In genomic region chr11:72741849-72742521, GRCh38 we compare ENCODE assay signal across 1 cellular context.
TF ChIP-seq lines count a peak whose summit lies in the region.

No MANE protein-coding gene starts in this region.

TF ChIP-seq in HepG2, 621 proteins besides CTCF, POLR2A, EP300 and RAD21:
- TF ChIP-seq MED13 (CRISPR knock-in tag; IDR thresholded peaks at IDR 0.05) (no peak), HOXA7 (CRISPR knock-in tag; IDR thresholded peaks at IDR 0.05) (no peak), CEBPB (IDR thresholded peaks at IDR 0.05; ENCODE audit: borderline replicate concordance, low read depth, low read length) (peak; percentile 67), FOXA1 (IDR thresholded peaks at IDR 0.05) (no peak), FOXA1 (CRISPR knock-in tag; IDR thresholded peaks at IDR 0.05) (peak; percentile 42; the same call in 1 of the 2 replicates), FOXA3 (CRISPR knock-in tag; IDR thresholded peaks at IDR 0.05) (0 out of 2 replicates have a peak, but pooled peaks have one; percentile 18), CREB1 (IDR thresholded peaks at IDR 0.05) (no peak), CREB1 (CRISPR knock-in tag; IDR thresholded peaks at IDR 0.05) (no peak), ZNF205 (CRISPR knock-in tag; IDR thresholded peaks at IDR 0.05) (0 out of 2 replicates have a peak, but pooled peaks have one; percentile 45), CEBPG (CRISPR knock-in tag; IDR thresholded peaks at IDR 0.05) (peak; percentile 55), ZNF768 (CRISPR knock-in tag; IDR thresholded peaks at IDR 0.05) (peak; percentile 34; the same call in 1 of the 2 replicates)
